ENCODE assay signal across 20 cellular contexts in genomic region chr6:81755536-81755935, GRCh38. TPM values are rescaled to one million over a fixed set of nuclear protein-coding genes. Genes with fewer than 3 reads are reported as not detected.
DNase-seq lines count a peak whose midpoint lies in the region; ATAC-seq and TF ChIP-seq lines count a peak whose summit lies in the region.
"Had no signal": no experiment of that assay in that cellular context is flagged by ENCODE, and none has a peak within 500 bp of the region (broad histone marks: within the 10 kb centered on the region; RNA-seq: fewer than 3 reads in every experiment).

No MANE protein-coding gene starts in this region.

- H3K27ac Mint-ChIP-seq in CD4-positive, alpha-beta T cell, result no peak overlapping the region
- no peak overlapping the region for H3K27ac Mint-ChIP-seq in activated CD4-positive, alpha-beta T cell treated with anti-CD3 and anti-CD28 coated beads, Interleukin-2, amount 10 ng/mL, durations not matched to agents 7 days and 5 days
- H3K27ac Mint-ChIP-seq: B cell; CD8-positive, alpha-beta memory T cell had no signal

- peak overlapping the region; percentile 35 for H2AK9ac ChIP-seq in IMR-90 (replicated peaks; ENCODE audit: low read depth, low read length, poor library complexity)

- peaks cover 10% of the 10 kb centered on the region for H3K36me3 Mint-ChIP-seq in CD4-positive, alpha-beta T cell (ENCODE audit: low read depth)
- peaks cover 7% of the 10 kb centered on the region for H3K36me3 Mint-ChIP-seq in activated CD4-positive, alpha-beta T cell treated with anti-CD3 and anti-CD28 coated beads, Interleukin-2, amount 10 ng/mL, durations not matched to agents 7 days and 5 days (ENCODE audit: low read depth)

- WGBS in IMR-90 (ENCODE audit: extremely low coverage in 2 of 2, insufficient read length in 1 of 2), 2 experiments, result no CpG with 5 or more reads among the region's 3 CpGs

- H3K4me1 Mint-ChIP-seq in CD4-positive, alpha-beta T cell (ENCODE audit: low read depth), result peaks cover 18% of the 10 kb centered on the region
- peaks cover 21% of the 10 kb centered on the region for H3K4me1 Mint-ChIP-seq in activated CD4-positive, alpha-beta T cell treated with anti-CD3 and anti-CD28 coated beads, Interleukin-2, amount 10 ng/mL, durations not matched to agents 7 days and 5 days

- POLR2A ChIA-PET in CD4-positive, alpha-beta T cell (lab: Charles Lee), result no interaction called here
- POLR2A ChIA-PET in IMR-90 (lab: Charles Lee; ENCODE audit: unreplicated experiment), result no interaction called here
- POLR2A ChIA-PET in activated CD4-positive, alpha-beta T cell treated with anti-CD3 and anti-CD28 coated beads, Interleukin-2, amount 10 ng/mL, durations not matched to agents 7 days and 5 days (lab: Charles Lee), result no interaction called here

- H4K5ac ChIP-seq in IMR-90 (ENCODE audit: low read depth, low read length), result no peak overlapping the region

- H3K36me3 ChIP-seq in IMR-90 (ENCODE audit: control insufficient read depth, insufficient read depth, low read length) (no peaks in the 10 kb centered on the region), neutrophil (no peaks in the 10 kb centered on the region), colonic mucosa (no peaks in the 10 kb centered on the region), breast epithelium (no peaks in the 10 kb centered on the region)
- H3K36me3 ChIP-seq: BLaER1 treated with 17β-estradiol and CSF1 and Interleukin-3, amounts not matched to agents 10 nM and 100 nM had no signal

- TF ChIP-seq POLR2A in IMR-90 (IDR thresholded peaks at IDR 0.05; ENCODE audit: low read depth, low read length) (no peak), breast epithelium (IDR thresholded peaks at IDR 0.05) (no peak)

- dilution Hi-C loops in IMR-90 (cut with HindIII; ENCODE audit: low sequenced_read_pairs, unreplicated experiment), result no loop called here

- H3K27ac ChIP-seq in CD4-positive, alpha-beta T cell (ENCODE audit: low read depth, low read length), result no peak overlapping the region
- H3K27ac ChIP-seq in IMR-90 (ENCODE audit: insufficient read depth, low read length) (no peak overlapping the region), neutrophil (peak overlapping the region; percentile 35), colonic mucosa (no peak overlapping the region), breast epithelium (no peak overlapping the region)
- H3K27ac ChIP-seq: BLaER1 treated with 17β-estradiol and CSF1 and Interleukin-3, amounts not matched to agents 10 nM and 100 nM had no signal

- ATAC-seq in CD4-positive, alpha-beta T cell (ENCODE audit: poor library complexity), result no peak
- ATAC-seq in IMR-90 (ENCODE audit: low read depth) (no peak), HG02678 (IDR thresholded peaks at IDR 0.05; ENCODE audit: unreplicated experiment) (no peak)
- ATAC-seq: GM12878, HepG2 had no signal

- no peak for TF ChIP-seq CTCF in CD4-positive, alpha-beta T cell (IDR thresholded peaks at IDR 0.05)
- TF ChIP-seq CTCF in IMR-90 (conservative IDR thresholded peaks at IDR 0.05; ENCODE audit: low read depth, low read length) (no peak), fibroblast of pulmonary artery (IDR thresholded peaks at IDR 0.05; ENCODE audit: low read length, missing control alignments) (no peak), neutrophil (IDR thresholded peaks at IDR 0.05) (no peak), colonic mucosa (IDR thresholded peaks at IDR 0.05) (no peak), breast epithelium (IDR thresholded peaks at IDR 0.05) (no peak)

- no peak overlapping the region for H3K4ac ChIP-seq in IMR-90 (ENCODE audit: low read depth, low read length)

- no peak for DNase-seq in CD4-positive, alpha-beta T cell
- DNase-seq in IMR-90 (no peak), fibroblast of pulmonary artery (ENCODE audit: low read depth) (peak; percentile 14), colonic mucosa (no peak), breast epithelium (ENCODE audit: low spot score in 2 of 2) (no peak)
- DNase-seq in activated CD4-positive, alpha-beta T cell treated with anti-CD3 and anti-CD28 coated beads, Interleukin-2, amount 10 ng/mL, durations not matched to agents 7 days and 5 days, result no peak
- DNase-seq: CD8-positive, alpha-beta memory T cell; COR-L47; DMS 273 treated with DMSO at 0.1 percent for 48 hours; DMS53; DND-41; EL; HCEC 1CT; KG1 had no signal

- no peaks in the 10 kb centered on the region for H3K9me3 Mint-ChIP-seq in CD4-positive, alpha-beta T cell
- no peaks in the 10 kb centered on the region for H3K9me3 Mint-ChIP-seq in activated CD4-positive, alpha-beta T cell treated with anti-CD3 and anti-CD28 coated beads, Interleukin-2, amount 10 ng/mL, durations not matched to agents 7 days and 5 days

- H2BK5ac ChIP-seq in IMR-90 (ENCODE audit: low read depth, low read length, poor library complexity, severe bottlenecking), result no peak overlapping the region

- H4K20me1 ChIP-seq in IMR-90 (ENCODE audit: insufficient read depth, low read length), result peaks cover 9% of the 10 kb centered on the region; the same call in 1 of the 2 replicates
- H4K20me1 ChIP-seq: BLaER1 treated with 17β-estradiol and CSF1 and Interleukin-3, amounts not matched to agents 10 nM and 100 nM had no signal

- H3K4me1 ChIP-seq in IMR-90 (ENCODE audit: control insufficient read depth, insufficient read depth, low read length) (peaks cover 3% of the 10 kb centered on the region; the same call in 1 of the 2 replicates), neutrophil (ENCODE audit: control insufficient read depth in 1 of 2, insufficient read depth in 1 of 2, low read depth in 1 of 2, low read length in 1 of 2) (peaks cover 54 to 63% of the 10 kb centered on the region in 2 experiments), colonic mucosa (peaks cover 4% of the 10 kb centered on the region), breast epithelium (no peaks in the 10 kb centered on the region)
- H3K4me1 ChIP-seq: BLaER1 treated with 17β-estradiol and CSF1 and Interleukin-3, amounts not matched to agents 10 nM and 100 nM had no signal

- no peak overlapping the region for H4K8ac ChIP-seq in IMR-90 (ENCODE audit: low read depth in 2 of 2, low read length in 2 of 2)

- H3K79me1 ChIP-seq in IMR-90 (ENCODE audit: low read depth in 1 of 2, low read length in 2 of 2), result peaks cover 0 to 13% of the 10 kb centered on the region in 2 experiments; a peak in 2 of 4 replicates

- no TSS peak for BruUV-seq in IMR-90 (replicated peaks; lab: Mats Ljungman, UMichigan)

- no peak overlapping the region for H2BK15ac ChIP-seq in IMR-90 (ENCODE audit: low read depth, low read length)

- H3K4me2 ChIP-seq in IMR-90 (ENCODE audit: low read depth, low read length), result no peak overlapping the region
- H3K4me2 ChIP-seq: BLaER1 treated with 17β-estradiol and CSF1 and Interleukin-3, amounts not matched to agents 10 nM and 100 nM had no signal

- no peak overlapping the region for H3K23ac ChIP-seq in IMR-90 (ENCODE audit: low read depth, low read length)

- intact Hi-C loops in CD4-positive, alpha-beta T cell (cut with DNase I, micrococcal nuclease), result loop anchor here in 1 of 2 experiments (2.0 to 10.0 kb wide), 5 partner anchors 489 to 1981 kb away; partner anchors contain the start of gene IBTK
- intact Hi-C loops in IMR-90 (cut with micrococcal nuclease) (loop anchor here (10.0 kb wide), 3 partner anchors 791 to 1621 kb away; no protein-coding TSS in a partner anchor), colonic mucosa (cut with DNase I) (loop anchor here (10.0 kb wide), 1 partner anchor 521 kb away; no protein-coding TSS in a partner anchor), breast epithelium (cut with DNase I; ENCODE audit: low total_unique reads) (no loop called here)

- no peak overlapping the region for H4K91ac ChIP-seq in IMR-90 (ENCODE audit: insufficient read depth, low read depth, low read length)

- H3K9ac ChIP-seq in IMR-90 (ENCODE audit: low read depth, low read length) (no peak overlapping the region), colonic mucosa (ENCODE audit: low read depth in 2 of 2, low read length in 2 of 2) (no peak overlapping the region)
- H3K9ac ChIP-seq: BLaER1 treated with 17β-estradiol and CSF1 and Interleukin-3, amounts not matched to agents 10 nM and 100 nM had no signal

- 0 out of 2 replicates have a peak, but pooled peaks cover 4% of the 10 kb centered on the region for H3K9me1 ChIP-seq in IMR-90 (ENCODE audit: insufficient read depth, low read length)

- CTCF ChIA-PET in CD4-positive, alpha-beta T cell (lab: Charles Lee), result no interaction called here
- CTCF ChIA-PET in IMR-90 (lab: Yijun Ruan, JAX), result no interaction called here
- CTCF ChIA-PET in activated CD4-positive, alpha-beta T cell treated with anti-CD3 and anti-CD28 coated beads, Interleukin-2, amount 10 ng/mL, durations not matched to agents 7 days and 5 days (lab: Charles Lee), result interaction anchor here (1.0 kb wide), 1 partner anchor 22 kb away, joined by 3 read pairs; no protein-coding TSS in a partner anchor

- H3K18ac ChIP-seq in IMR-90 (ENCODE audit: low read depth, low read length), result no peak overlapping the region

- no peaks in the 10 kb centered on the region for H3K27me3 ChIP-seq in CD4-positive, alpha-beta T cell (ENCODE audit: control insufficient read depth, insufficient read depth, low read length)
- H3K27me3 ChIP-seq in IMR-90 (ENCODE audit: control insufficient read depth, insufficient read depth, low read length) (no peaks in the 10 kb centered on the region), neutrophil (no peaks in the 10 kb centered on the region), colonic mucosa (no peaks in the 10 kb centered on the region), breast epithelium (no peaks in the 10 kb centered on the region)
- H3K27me3 ChIP-seq: BLaER1 treated with 17β-estradiol and CSF1 and Interleukin-3, amounts not matched to agents 10 nM and 100 nM had no signal

- H3K4me3 ChIP-seq in IMR-90 (ENCODE audit: insufficient read depth, low read depth, low read length) (no peak overlapping the region), fibroblast of pulmonary artery (replicated peaks; ENCODE audit: low read depth, low read length) (no peak overlapping the region), neutrophil (ENCODE audit: low read depth in 1 of 2, low read length in 1 of 2) (no peak overlapping the region), colonic mucosa (no peak overlapping the region), breast epithelium (no peak overlapping the region)
- H3K4me3 ChIP-seq: BLaER1 treated with 17β-estradiol and CSF1 and Interleukin-3, amounts not matched to agents 10 nM and 100 nM; GM12878 had no signal

- H3K27me3 Mint-ChIP-seq in CD4-positive, alpha-beta T cell, result peaks cover 4% of the 10 kb centered on the region
- peaks cover 20% of the 10 kb centered on the region for H3K27me3 Mint-ChIP-seq in activated CD4-positive, alpha-beta T cell treated with anti-CD3 and anti-CD28 coated beads, Interleukin-2, amount 10 ng/mL, durations not matched to agents 7 days and 5 days

- no peak overlapping the region for H3K14ac ChIP-seq in IMR-90 (replicated peaks; ENCODE audit: low read depth, low read length)

- peak overlapping the region; percentile 15 for H2AFZ ChIP-seq in IMR-90 (replicated peaks; ENCODE audit: low read length, poor library complexity)

- no peaks in the 10 kb centered on the region for H3K9me3 ChIP-seq in CD4-positive, alpha-beta T cell (ENCODE audit: control insufficient read depth, low read length)
- H3K9me3 ChIP-seq in IMR-90 (ENCODE audit: control insufficient read depth, insufficient read depth, low read length), result no peaks in the 10 kb centered on the region
- H3K9me3 ChIP-seq in neutrophil, result no peaks in the 10 kb centered on the region
- no peaks in the 10 kb centered on the region for H3K9me3 ChIP-seq in colonic mucosa
- no peaks in the 10 kb centered on the region for H3K9me3 ChIP-seq in breast epithelium

- H3K56ac ChIP-seq in IMR-90 (ENCODE audit: extremely low read depth, insufficient read depth, low read length), result no peak overlapping the region

- peak overlapping the region; percentile 60 for H2AK5ac ChIP-seq in IMR-90 (ENCODE audit: low read depth, low read length)

- H2BK20ac ChIP-seq in IMR-90 (ENCODE audit: low read depth, low read length), result no peak overlapping the region; the same call in 1 of the 2 replicates

- peak overlapping the region; percentile 4; the same call in 1 of the 2 replicates for H2BK120ac ChIP-seq in IMR-90 (ENCODE audit: low read depth, low read length)

- H3K4me3 Mint-ChIP-seq in CD4-positive, alpha-beta T cell, result peak overlapping the region; percentile 66
- H3K4me3 Mint-ChIP-seq in activated CD4-positive, alpha-beta T cell treated with anti-CD3 and anti-CD28 coated beads, Interleukin-2, amount 10 ng/mL, durations not matched to agents 7 days and 5 days, result no peak overlapping the region
- H3K4me3 Mint-ChIP-seq: B cell had no signal

- in situ Hi-C loops in IMR-90 (cut with MboI; ENCODE audit: low sequenced_read_pairs), result loop anchor here (10.0 to 25.0 kb wide), 3 partner anchors 1151 to 1618 kb away; no protein-coding TSS in a partner anchor

- no peak for TF ChIP-seq RAD21 in IMR-90 (IDR thresholded peaks at IDR 0.05; ENCODE audit: low read length)

RNA-seq across cellular contexts. Expression of gene TENT5A, which starts 3.1 kb away (rescaled TPM):
- total RNA-seq in CD4-positive, alpha-beta T cell, result 1 to 10 TPM; 6.3 to 6.7 TPM
- total RNA-seq in IMR-90 (2012; rRNA removed) (10.8 and 16.9 TPM in 2 replicates), colonic mucosa (10 to 100 TPM; 20.1 to 32.8 TPM), breast epithelium (10 to 100 TPM; 24.3 to 42.4 (median 25.9) TPM)
- polyA plus RNA-seq in IMR-90 (2012; rRNA removed), result 3.5 and 3.9 TPM in 2 replicates
- polyA plus RNA-seq in IMR-90 (2012; cell fraction: cytosol; rRNA removed), result 1.6 and 2.1 TPM in 2 replicates
- 6.7 and 15.5 TPM in 2 replicates for polyA plus RNA-seq in IMR-90 (2012; cell fraction: nucleus; rRNA removed; ENCODE audit: low replicate concordance)
- 1 to 10 TPM; 1.9 to 2.0 TPM for total RNA-seq in activated CD4-positive, alpha-beta T cell treated with anti-CD3 and anti-CD28 coated beads, Interleukin-2, amount 10 ng/mL, durations not matched to agents 7 days and 5 days
